Comparison of ENCODE assay signal across 13 cellular contexts in the genomic region with DNA sequence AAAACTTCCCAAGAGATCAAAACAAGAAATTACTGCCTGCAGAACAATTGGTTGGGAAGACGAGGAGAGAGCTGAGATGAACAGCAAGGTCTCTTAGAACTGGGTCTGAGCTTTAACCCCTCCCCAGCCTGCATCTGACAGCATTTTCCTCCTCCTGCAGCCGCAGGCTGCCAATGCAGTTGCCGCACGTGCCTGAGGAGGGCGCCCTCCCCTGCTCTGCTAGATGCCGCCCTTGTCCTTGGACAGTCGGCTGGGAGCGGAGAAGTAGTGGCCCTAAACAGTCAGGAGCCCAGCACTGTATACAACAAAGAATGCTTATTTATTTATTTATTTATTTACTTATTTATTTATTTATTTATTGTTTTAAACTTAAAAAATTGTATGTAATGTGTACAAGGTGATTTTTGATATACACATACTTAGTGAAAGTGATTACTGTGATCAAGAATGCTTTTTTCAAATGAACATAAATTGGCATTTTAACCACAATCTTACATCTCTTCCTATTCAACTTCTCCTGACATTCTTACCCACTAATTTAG.
DNase-seq lines count a peak whose midpoint lies in the region; ATAC-seq and TF ChIP-seq lines count a peak whose summit lies in the region.
"Had no signal": no experiment of that assay in that cellular context is flagged by ENCODE, and none has a peak within 500 bp of the region (broad histone marks: within the 10 kb centered on the region; RNA-seq: fewer than 3 reads in every experiment).

No MANE protein-coding gene starts in this region.

- H3K27me3 ChIP-seq in RWPE2 (ENCODE audit: insufficient read depth, poor library complexity, severe bottlenecking): no peaks in the 10 kb centered on the region

- H3K4me1 Mint-ChIP-seq in activated T-cell treated with anti-CD3 and anti-CD28 coated beads, Interleukin-2, amount 50 U/mL, for 72 hours (ENCODE audit: low read depth): no peaks in the 10 kb centered on the region
- H3K4me1 Mint-ChIP-seq in T-helper 17 cell: no peaks in the 10 kb centered on the region
- H3K4me1 Mint-ChIP-seq: activated CD8-positive, alpha-beta memory T cell treated with anti-CD3 and anti-CD28 coated beads, Interleukin-2, amount 10 ng/mL, durations not matched to agents 7 days and 5 days; activated naive CD8-positive, alpha-beta T cell treated with anti-CD3 and anti-CD28 coated beads, Interleukin-2, amount 50 U/mL, for 24 hours had no signal

- no peak overlapping the region for H3K4me3 Mint-ChIP-seq in activated T-cell treated with anti-CD3 and anti-CD28 coated beads, Interleukin-2, amount 50 U/mL, for 72 hours
- no peak overlapping the region for H3K4me3 Mint-ChIP-seq in T-helper 17 cell
- H3K4me3 Mint-ChIP-seq: activated CD8-positive, alpha-beta memory T cell treated with anti-CD3 and anti-CD28 coated beads, Interleukin-2, amount 10 ng/mL, durations not matched to agents 7 days and 5 days; activated naive CD8-positive, alpha-beta T cell treated with anti-CD3 and anti-CD28 coated beads, Interleukin-2, amount 50 U/mL, for 24 hours; effector memory CD8-positive, alpha-beta T cell had no signal

- peak; percentile 11 for TF ChIP-seq CTCF in AG04449 (IDR thresholded peaks at IDR 0.05; ENCODE audit: insufficient read depth, low read length, missing control alignments)
- peak; percentile 50 for TF ChIP-seq CTCF in GM12872 (IDR thresholded peaks at IDR 0.05; ENCODE audit: insufficient read depth, low read depth, low read length)
- TF ChIP-seq CTCF in RWPE2 (IDR thresholded peaks at IDR 0.05; ENCODE audit: poor library complexity, severe bottlenecking): peak; percentile 22

- DNase-seq in AG04449 (ENCODE audit: low read depth, low spot score) (no peak), RWPE2 (ENCODE audit: low spot score) (no peak), iPS DF 19.7 (ENCODE audit: low read depth, low spot score) (peak; percentile 61), amniotic stem cell (lab: John Stamatoyannopoulos, UW) (no peak), T-helper 17 cell (no peak)
- DNase-seq in activated T-cell treated with anti-CD3 and anti-CD28 coated beads, Interleukin-2, amount 50 U/mL, for 72 hours: no peak
- DNase-seq: activated CD8-positive, alpha-beta memory T cell treated with anti-CD3 and anti-CD28 coated beads, Interleukin-2, amount 10 ng/mL, durations not matched to agents 7 days and 5 days; activated naive CD8-positive, alpha-beta T cell treated with anti-CD3 and anti-CD28 coated beads, Interleukin-2, amount 50 U/mL, for 24 hours; effector memory CD8-positive, alpha-beta T cell; NCI-H1436; NK-92 treated with Interleukin-12 subunit alpha and Interleukin-12 subunit beta, amount 100 ng/mL, for 24 hours had no signal

- H3K4me1 ChIP-seq in RWPE2 (ENCODE audit: insufficient read depth, poor library complexity, severe bottlenecking): no peaks in the 10 kb centered on the region

- H3K4me3 ChIP-seq in AG04449 (ENCODE audit: low read depth, low read length): no peak overlapping the region
- no peak overlapping the region for H3K4me3 ChIP-seq in RWPE2 (ENCODE audit: severe bottlenecking)

- H3K27ac ChIP-seq in RWPE2 (ENCODE audit: poor library complexity, severe bottlenecking): no peak overlapping the region

- no peak overlapping the region for H3K27ac Mint-ChIP-seq in activated T-cell treated with anti-CD3 and anti-CD28 coated beads, Interleukin-2, amount 50 U/mL, for 72 hours
- H3K27ac Mint-ChIP-seq in T-helper 17 cell: no peak overlapping the region
- H3K27ac Mint-ChIP-seq: activated CD8-positive, alpha-beta memory T cell treated with anti-CD3 and anti-CD28 coated beads, Interleukin-2, amount 10 ng/mL, durations not matched to agents 7 days and 5 days; activated naive CD8-positive, alpha-beta T cell treated with anti-CD3 and anti-CD28 coated beads, Interleukin-2, amount 50 U/mL, for 24 hours; effector memory CD8-positive, alpha-beta T cell had no signal

- no peaks in the 10 kb centered on the region for H3K27me3 Mint-ChIP-seq in activated T-cell treated with anti-CD3 and anti-CD28 coated beads, Interleukin-2, amount 50 U/mL, for 72 hours (ENCODE audit: low read depth)
- no peaks in the 10 kb centered on the region for H3K27me3 Mint-ChIP-seq in T-helper 17 cell
- H3K27me3 Mint-ChIP-seq: activated CD8-positive, alpha-beta memory T cell treated with anti-CD3 and anti-CD28 coated beads, Interleukin-2, amount 10 ng/mL, durations not matched to agents 7 days and 5 days; activated naive CD8-positive, alpha-beta T cell treated with anti-CD3 and anti-CD28 coated beads, Interleukin-2, amount 50 U/mL, for 24 hours; effector memory CD8-positive, alpha-beta T cell had no signal

- POLR2A ChIA-PET in AG04449 (lab: Yijun Ruan, JAX): no interaction called here

- no peaks in the 10 kb centered on the region for H3K36me3 Mint-ChIP-seq in activated T-cell treated with anti-CD3 and anti-CD28 coated beads, Interleukin-2, amount 50 U/mL, for 72 hours (ENCODE audit: insufficient read depth in 2 of 2)
- no peaks in the 10 kb centered on the region for H3K36me3 Mint-ChIP-seq in T-helper 17 cell (ENCODE audit: low read depth)
- H3K36me3 Mint-ChIP-seq: activated CD8-positive, alpha-beta memory T cell treated with anti-CD3 and anti-CD28 coated beads, Interleukin-2, amount 10 ng/mL, durations not matched to agents 7 days and 5 days had no signal

- H3K36me3 ChIP-seq in RWPE2 (ENCODE audit: low read depth): no peaks in the 10 kb centered on the region

- ATAC-seq in RWPE2 (ENCODE audit: low read depth): no peak
- ATAC-seq in activated T-cell treated with anti-CD3 and anti-CD28 coated beads, Interleukin-2, amount 50 U/mL, for 72 hours (replicated peaks in 1 of 2): no peak
- ATAC-seq in T-helper 17 cell: no peak
- no peak for ATAC-seq in HG02870 (IDR thresholded peaks at IDR 0.05; ENCODE audit: unreplicated experiment)
- ATAC-seq: activated CD8-positive, alpha-beta memory T cell treated with anti-CD3 and anti-CD28 coated beads, Interleukin-2, amount 10 ng/mL, durations not matched to agents 7 days and 5 days; activated naive CD8-positive, alpha-beta T cell treated with anti-CD3 and anti-CD28 coated beads, Interleukin-2, amount 50 U/mL, for 24 hours; effector memory CD8-positive, alpha-beta T cell had no signal

- no peaks in the 10 kb centered on the region for H3K9me3 ChIP-seq in RWPE2 (ENCODE audit: severe bottlenecking)
- no peaks in the 10 kb centered on the region for H3K9me3 ChIP-seq in T-helper 17 cell (ENCODE audit: control insufficient read depth, low read length, poor library complexity, severe bottlenecking)

- peaks cover 3 to 5% of the 10 kb centered on the region in 2 donors for H3K9me3 Mint-ChIP-seq in activated T-cell treated with anti-CD3 and anti-CD28 coated beads, Interleukin-2, amount 50 U/mL, for 72 hours

- CTCF ChIA-PET in AG04449 (lab: Yijun Ruan, JAX): interaction anchor here (1.4 kb wide), 1 partner anchor 13 kb away, joined by 4 read pairs; no protein-coding TSS in a partner anchor
